In the genomic region with DNA sequence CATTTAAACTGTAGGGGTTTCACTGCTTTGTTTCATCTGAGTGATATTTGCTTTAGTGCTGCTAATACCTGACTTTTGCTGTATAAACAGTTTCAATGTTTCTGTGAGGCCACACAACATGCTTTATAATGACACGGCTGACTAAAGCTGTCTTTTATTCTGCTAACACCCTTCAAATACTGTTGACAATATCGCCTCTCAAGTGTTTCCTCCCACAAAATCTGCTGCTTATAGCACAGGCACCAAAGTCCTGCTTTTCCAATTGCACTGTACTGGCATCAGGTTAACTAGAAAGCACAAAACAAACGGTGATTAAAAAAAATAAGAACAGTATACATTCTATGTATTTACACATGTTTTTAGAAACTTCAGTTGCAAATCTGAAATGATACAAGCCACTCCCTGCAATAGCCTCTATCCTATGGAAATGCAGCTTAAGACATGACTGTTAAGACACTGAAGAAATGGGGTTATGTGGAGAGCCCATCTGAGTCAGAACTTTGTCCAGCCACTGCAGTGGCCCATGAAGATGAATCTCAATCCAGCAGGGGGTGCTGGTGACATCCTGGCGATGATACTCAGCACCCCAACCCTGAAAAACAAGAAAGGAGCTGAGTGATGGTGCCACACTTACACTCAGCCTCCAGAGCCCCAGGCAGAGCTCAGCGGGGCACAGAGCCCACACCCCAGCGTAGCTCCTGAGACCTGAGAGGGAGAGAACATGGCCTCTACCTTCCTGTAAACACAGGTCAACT, we compare ENCODE assay signal across 1 cellular context.
TF ChIP-seq lines count a peak whose summit lies in the region.

No MANE protein-coding gene starts in this region.

TF ChIP-seq in SK-N-SH, 30 proteins besides CTCF, POLR2A, EP300 and RAD21 (continued from another document):
- TF ChIP-seq, protein P1, sequence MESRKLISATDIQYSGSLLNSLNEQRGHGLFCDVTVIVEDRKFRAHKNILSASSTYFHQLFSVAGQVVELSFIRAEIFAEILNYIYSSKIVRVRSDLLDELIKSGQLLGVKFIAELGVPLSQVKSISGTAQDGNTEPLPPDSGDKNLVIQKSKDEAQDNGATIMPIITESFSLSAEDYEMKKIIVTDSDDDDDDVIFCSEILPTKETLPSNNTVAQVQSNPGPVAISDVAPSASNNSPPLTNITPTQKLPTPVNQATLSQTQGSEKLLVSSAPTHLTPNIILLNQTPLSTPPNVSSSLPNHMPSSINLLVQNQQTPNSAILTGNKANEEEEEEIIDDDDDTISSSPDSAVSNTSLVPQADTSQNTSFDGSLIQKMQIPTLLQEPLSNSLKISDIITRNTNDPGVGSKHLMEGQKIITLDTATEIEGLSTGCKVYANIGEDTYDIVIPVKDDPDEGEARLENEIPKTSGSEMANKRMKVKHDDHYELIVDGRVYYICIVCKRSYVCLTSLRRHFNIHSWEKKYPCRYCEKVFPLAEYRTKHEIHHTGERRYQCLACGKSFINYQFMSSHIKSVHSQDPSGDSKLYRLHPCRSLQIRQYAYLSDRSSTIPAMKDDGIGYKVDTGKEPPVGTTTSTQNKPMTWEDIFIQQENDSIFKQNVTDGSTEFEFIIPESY (IDR thresholded peaks at IDR 0.05; ENCODE audit: borderline replicate concordance, low read depth), result no peak
- TF ChIP-seq NRF1 (IDR thresholded peaks at IDR 0.05; ENCODE audit: low read depth, low read length), result no peak
- TF ChIP-seq, protein P2, sequence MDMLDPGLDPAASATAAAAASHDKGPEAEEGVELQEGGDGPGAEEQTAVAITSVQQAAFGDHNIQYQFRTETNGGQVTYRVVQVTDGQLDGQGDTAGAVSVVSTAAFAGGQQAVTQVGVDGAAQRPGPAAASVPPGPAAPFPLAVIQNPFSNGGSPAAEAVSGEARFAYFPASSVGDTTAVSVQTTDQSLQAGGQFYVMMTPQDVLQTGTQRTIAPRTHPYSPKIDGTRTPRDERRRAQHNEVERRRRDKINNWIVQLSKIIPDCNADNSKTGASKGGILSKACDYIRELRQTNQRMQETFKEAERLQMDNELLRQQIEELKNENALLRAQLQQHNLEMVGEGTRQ (IDR thresholded peaks at IDR 0.05; ENCODE audit: borderline replicate concordance, low read depth, low read length), result no peak
- no peak for TF ChIP-seq RXRA (IDR thresholded peaks at IDR 0.05; ENCODE audit: borderline replicate concordance, low read depth)
- no peak for TF ChIP-seq SIN3A (IDR thresholded peaks at IDR 0.05; ENCODE audit: borderline replicate concordance, low read depth, low read length)
- TF ChIP-seq FOXJ3 (CRISPR knock-in tag; IDR thresholded peaks at IDR 0.05), result no peak
- no peak for TF ChIP-seq MXI1 (IDR thresholded peaks at IDR 0.05; ENCODE audit: low read depth, low read length)
- no peak for TF ChIP-seq RCOR1 (IDR thresholded peaks at IDR 0.05; ENCODE audit: low read length)
